In genomic region chr15:50162988-50163718, GRCh38 we compare ENCODE assay signal across 21 cellular contexts. TPM values are rescaled to one million over a fixed set of nuclear protein-coding genes. Genes with fewer than 3 reads are reported as not detected.
DNase-seq lines count a peak whose midpoint lies in the region; ATAC-seq, FAIRE-seq and TF ChIP-seq lines count a peak whose summit lies in the region.
"Had no signal": no experiment of that assay in that cellular context is flagged by ENCODE, and none has a peak within 500 bp of the region (broad histone marks: within the 10 kb centered on the region; RNA-seq: fewer than 3 reads in every experiment).

No MANE protein-coding gene starts in this region.

- H3K4ac ChIP-seq in IMR-90 (ENCODE audit: low read depth, low read length): 0 out of 2 replicates have a peak overlapping the region, but pooled peaks have one; percentile 21
- peak overlapping the region; percentile 27 for H3K4ac ChIP-seq in trophoblast cell (ENCODE audit: low read depth, low read length)

- peak overlapping the region; percentile 97 for H2BK12ac ChIP-seq in trophoblast cell (ENCODE audit: low read length)

- intact Hi-C loops in IMR-90 (cut with micrococcal nuclease) (no loop called here), uterus (cut with DNase I; ENCODE audit: low total_unique reads) (no loop called here)

- no peaks in the 10 kb centered on the region for H3K79me1 ChIP-seq in IMR-90 (ENCODE audit: low read depth in 1 of 2, low read length in 2 of 2)
- H3K79me1 ChIP-seq in trophoblast cell (ENCODE audit: low read length): peaks cover 15% of the 10 kb centered on the region

- H3K9me3 ChIP-seq in IMR-90 (ENCODE audit: control insufficient read depth, insufficient read depth, low read length) (no peaks in the 10 kb centered on the region; the same call in 1 of the 2 replicates), trophoblast cell (ENCODE audit: insufficient read depth, low read depth, low read length) (no peaks in the 10 kb centered on the region), uterus (no peaks in the 10 kb centered on the region), hepatocyte (ENCODE audit: low read depth) (no peaks in the 10 kb centered on the region)
- H3K9me3 ChIP-seq: BE2C, ovary had no signal

- peak overlapping the region; percentile 31; the same call in 1 of the 2 replicates for H2BK20ac ChIP-seq in IMR-90 (ENCODE audit: low read depth, low read length)

- H3K56ac ChIP-seq in IMR-90 (ENCODE audit: extremely low read depth, insufficient read depth, low read length): no peak overlapping the region

- H4K8ac ChIP-seq in IMR-90 (ENCODE audit: low read depth in 2 of 2, low read length in 2 of 2): no peak overlapping the region
- H4K8ac ChIP-seq in trophoblast cell (ENCODE audit: low read depth, low read length): peak overlapping the region; percentile 62

- no peak overlapping the region for H2BK120ac ChIP-seq in IMR-90 (ENCODE audit: low read depth, low read length)
- peak overlapping the region; percentile 97 for H2BK120ac ChIP-seq in trophoblast cell (ENCODE audit: insufficient read depth, low read length, poor library complexity)

- no peak overlapping the region for H2AFZ ChIP-seq in IMR-90 (replicated peaks; ENCODE audit: low read length, poor library complexity)
- peak overlapping the region; percentile 45 for H2AFZ ChIP-seq in trophoblast cell (ENCODE audit: insufficient read depth, low read length, poor library complexity)
- no peak overlapping the region for H2AFZ ChIP-seq in hepatocyte

- TF ChIP-seq CTCF in IMR-90 (conservative IDR thresholded peaks at IDR 0.05; ENCODE audit: low read depth, low read length) (no peak), bronchial epithelial cell (IDR thresholded peaks at IDR 0.05; ENCODE audit: insufficient read depth, low read length, severe bottlenecking) (no peak), uterus (IDR thresholded peaks at IDR 0.05) (no peak), hepatocyte (IDR thresholded peaks at IDR 0.05; ENCODE audit: poor library complexity) (no peak)

- POLR2A ChIA-PET in IMR-90 (lab: Charles Lee; ENCODE audit: unreplicated experiment): no interaction called here

- in situ Hi-C loops in IMR-90 (cut with MboI; ENCODE audit: low sequenced_read_pairs): no loop called here

- H3K4me2 ChIP-seq in IMR-90 (ENCODE audit: low read depth, low read length) (no peak overlapping the region), trophoblast cell (ENCODE audit: low read length) (no peak overlapping the region), hepatocyte (no peak overlapping the region)

- no peak overlapping the region for H3K18ac ChIP-seq in IMR-90 (ENCODE audit: low read depth, low read length)
- H3K18ac ChIP-seq in trophoblast cell (ENCODE audit: low read length): peak overlapping the region; percentile 87

- H4K91ac ChIP-seq in IMR-90 (ENCODE audit: insufficient read depth, low read depth, low read length): peak overlapping the region; percentile 11; the same call in 1 of the 2 replicates
- H4K91ac ChIP-seq in trophoblast cell (ENCODE audit: low read depth, low read length): peak overlapping the region; percentile 95

- DNase-seq in EL (peak; percentile 79), IMR-90 (no peak), bronchial epithelial cell (ENCODE audit: low read depth) (peak; percentile 70), trophoblast cell (peak; percentile 61 to 97), uterus (no peak), hepatocyte (ENCODE audit: low spot score) (no peak), COLO668 (lab: John Stamatoyannopoulos, UW; ENCODE audit: unreplicated experiment) (no peak)
- DNase-seq: activated CD8-positive, alpha-beta T cell treated with anti-CD3 and anti-CD28 coated beads for 36 hours; BE2C; DMS 273 treated with DMSO at 0.1 percent for 48 hours; effector memory CD8-positive, alpha-beta T cell; H9; hypothalamus; NCI-H1436 treated with DMSO at 0.1 percent for 48 hours; NCI-H345; ovary; stimulated activated CD4-positive, alpha-beta T cell treated with anti-CD3 and anti-CD28 coated beads, Interleukin-4, amount 100 ng/mL, for 24 hours; T-helper 1 cell had no signal

- H2BK15ac ChIP-seq in IMR-90 (ENCODE audit: low read depth, low read length): 0 out of 3 replicates have a peak overlapping the region, but pooled peaks have one; percentile 25

- H3K4me1 ChIP-seq in IMR-90 (ENCODE audit: control insufficient read depth, insufficient read depth, low read length) (peaks cover 6% of the 10 kb centered on the region), trophoblast cell (ENCODE audit: control insufficient read depth in 1 of 2, insufficient read depth in 2 of 2, low read length in 2 of 2) (peaks cover 10% of the 10 kb centered on the region in 2 experiments), uterus (no peaks in the 10 kb centered on the region), hepatocyte (ENCODE audit: insufficient read depth) (peaks cover 11% of the 10 kb centered on the region)
- H3K4me1 ChIP-seq: BE2C had no signal

- H3K36me3 ChIP-seq in IMR-90 (ENCODE audit: control insufficient read depth, insufficient read depth, low read length): no peaks in the 10 kb centered on the region
- no peaks in the 10 kb centered on the region for H3K36me3 ChIP-seq in bronchial epithelial cell (ENCODE audit: control insufficient read depth, insufficient read depth, low read length)
- H3K36me3 ChIP-seq in trophoblast cell (ENCODE audit: control insufficient read depth in 1 of 2, insufficient read depth in 2 of 2, low read length in 2 of 2): no peaks in the 10 kb centered on the region
- H3K36me3 ChIP-seq in uterus: no peaks in the 10 kb centered on the region
- no peaks in the 10 kb centered on the region for H3K36me3 ChIP-seq in hepatocyte (replicated peaks; ENCODE audit: insufficient read depth, low read depth)
- H3K36me3 ChIP-seq: BE2C, ovary had no signal

- TF ChIP-seq RAD21 in IMR-90 (IDR thresholded peaks at IDR 0.05; ENCODE audit: low read length): no peak

- H3K9ac ChIP-seq in IMR-90 (ENCODE audit: low read depth, low read length) (no peak overlapping the region), trophoblast cell (ENCODE audit: low read length) (no peak overlapping the region)

- dilution Hi-C loops in IMR-90 (cut with HindIII; ENCODE audit: low sequenced_read_pairs, unreplicated experiment): no loop called here

- no peaks in the 10 kb centered on the region for H3K9me2 ChIP-seq in hepatocyte (replicated peaks; ENCODE audit: insufficient read depth)

- no peak overlapping the region for H4K12ac ChIP-seq in trophoblast cell (ENCODE audit: low read depth, low read length)

- no peak overlapping the region for H2BK5ac ChIP-seq in IMR-90 (ENCODE audit: low read depth, low read length, poor library complexity, severe bottlenecking)
- peak overlapping the region; percentile 92 for H2BK5ac ChIP-seq in trophoblast cell (ENCODE audit: low read depth, low read length, poor library complexity)

- no peaks in the 10 kb centered on the region for H3K27me3 ChIP-seq in IMR-90 (ENCODE audit: control insufficient read depth, insufficient read depth, low read length)
- no peaks in the 10 kb centered on the region for H3K27me3 ChIP-seq in bronchial epithelial cell (ENCODE audit: control insufficient read depth, insufficient read depth, low read length)
- H3K27me3 ChIP-seq in trophoblast cell (ENCODE audit: insufficient read depth, low read length): no peaks in the 10 kb centered on the region
- no peaks in the 10 kb centered on the region for H3K27me3 ChIP-seq in uterus
- H3K27me3 ChIP-seq in hepatocyte: no peaks in the 10 kb centered on the region
- H3K27me3 ChIP-seq: ovary had no signal

- H4K5ac ChIP-seq in IMR-90 (ENCODE audit: low read depth, low read length): no peak overlapping the region

- H3K23ac ChIP-seq in IMR-90 (ENCODE audit: low read depth, low read length) (no peak overlapping the region), trophoblast cell (ENCODE audit: low read length) (no peak overlapping the region)

- H3K27ac ChIP-seq in IMR-90 (ENCODE audit: insufficient read depth, low read length) (no peak overlapping the region), trophoblast cell (ENCODE audit: low read depth, low read length) (peak overlapping the region; percentile 81), uterus (no peak overlapping the region), hepatocyte (no peak overlapping the region)
- H3K27ac ChIP-seq: ovary, VCaP had no signal

- WGBS in IMR-90 (ENCODE audit: extremely low coverage in 2 of 2, insufficient read length in 1 of 2), 2 experiments: no CpG with 5 or more reads among the region's 2 CpGs
- no CpG with 5 or more reads among the region's 2 CpGs for WGBS in trophoblast cell (ENCODE audit: extremely low coverage, insufficient coverage, insufficient read length)
- 60% methylated on average over 2 of the region's 2 CpGs for WGBS in hepatocyte (ENCODE audit: low lambda C conversion rate, missing lambda C conversion rate)

- H3K9me1 ChIP-seq in IMR-90 (ENCODE audit: insufficient read depth, low read length): 0 out of 2 replicates have a peak, but pooled peaks cover 3% of the 10 kb centered on the region

- 0 out of 2 replicates have a peak overlapping the region, but pooled peaks have one; percentile 56 for H3K14ac ChIP-seq in IMR-90 (replicated peaks; ENCODE audit: low read depth, low read length)
- peak overlapping the region; percentile 72 for H3K14ac ChIP-seq in trophoblast cell (ENCODE audit: low read length)

- H3K4me3 ChIP-seq in IMR-90 (ENCODE audit: insufficient read depth, low read depth, low read length): no peak overlapping the region
- no peak overlapping the region for H3K4me3 ChIP-seq in bronchial epithelial cell (ENCODE audit: low read depth, low read length)
- H3K4me3 ChIP-seq in trophoblast cell (ENCODE audit: low read depth, low read length): no peak overlapping the region
- no peak overlapping the region for H3K4me3 ChIP-seq in uterus
- no peak overlapping the region for H3K4me3 ChIP-seq in hepatocyte
- H3K4me3 ChIP-seq: ovary had no signal

- peak overlapping the region; percentile 21; the same call in 1 of the 2 replicates for H2AK5ac ChIP-seq in IMR-90 (ENCODE audit: low read depth, low read length)
- peak overlapping the region; percentile 96 for H2AK5ac ChIP-seq in trophoblast cell (ENCODE audit: low read length)

- TF ChIP-seq POLR2A in IMR-90 (IDR thresholded peaks at IDR 0.05; ENCODE audit: low read depth, low read length) (no peak), uterus (IDR thresholded peaks at IDR 0.05) (no peak)

- no peak for FAIRE-seq in bronchial epithelial cell (lab: Jason Lieb, UNC)
- FAIRE-seq: GM18507 had no signal

- H3K79me2 ChIP-seq in trophoblast cell (ENCODE audit: control insufficient read depth, insufficient read depth, low read length, poor library complexity): peaks cover 2% of the 10 kb centered on the region
- H3K79me2 ChIP-seq in hepatocyte: no peaks in the 10 kb centered on the region

- H2AK9ac ChIP-seq in IMR-90 (replicated peaks; ENCODE audit: low read depth, low read length, poor library complexity): no peak overlapping the region

- ATAC-seq in IMR-90 (ENCODE audit: low read depth) (no peak), GM21529 (IDR thresholded peaks at IDR 0.05; ENCODE audit: unreplicated experiment) (no peak)
- ATAC-seq: activated CD8-positive, alpha-beta T cell treated with anti-CD3 and anti-CD28 coated beads for 36 hours; effector memory CD8-positive, alpha-beta T cell had no signal

- CTCF ChIA-PET in IMR-90 (lab: Yijun Ruan, JAX): no interaction called here

- BruUV-seq in IMR-90 (replicated peaks; lab: Mats Ljungman, UMichigan): no TSS peak

- no peaks in the 10 kb centered on the region for H4K20me1 ChIP-seq in IMR-90 (ENCODE audit: insufficient read depth, low read length)
- H4K20me1 ChIP-seq in hepatocyte (ENCODE audit: insufficient read depth, poor library complexity, severe bottlenecking): no peaks in the 10 kb centered on the region

RNA-seq across cellular contexts. Expression of gene SLC27A2, which starts 18.8 kb away (rescaled TPM):
- under 0.01 TPM in 1 of 2 replicates, not detected in the other for total RNA-seq in IMR-90 (2012; rRNA removed)
- not detected in 2 replicates for polyA plus RNA-seq in IMR-90 (2012; rRNA removed)
- polyA plus RNA-seq in IMR-90 (2012; cell fraction: cytosol; rRNA removed): 0.03 TPM in 1 of 2 replicates, not detected in the other
- not detected in 2 replicates for polyA plus RNA-seq in IMR-90 (2012; cell fraction: nucleus; rRNA removed; ENCODE audit: low replicate concordance)
- total RNA-seq in bronchial epithelial cell: 1.3 and 6.7 TPM in 2 replicates
- polyA plus RNA-seq in trophoblast cell (2013): 36.3 and 37.0 TPM in 2 replicates
- total RNA-seq in uterus: 1 to 10 TPM in 1 of 4 donors, under 1 TPM in 1, not detected in 2; 0.27 to 1.7 TPM
- 37.0 and 41.3 TPM in 2 replicates for total RNA-seq in hepatocyte
- 10.1 and 24.8 TPM in 2 replicates for polyA plus RNA-seq in hepatocyte

RNA-seq across cellular contexts. Expression of gene ATP8B4, which starts 44.1 kb away (rescaled TPM):
- total RNA-seq in IMR-90 (2012; rRNA removed): 0.54 and 0.56 TPM in 2 replicates
- 0.09 and 0.12 TPM in 2 replicates for polyA plus RNA-seq in IMR-90 (2012; rRNA removed)
- polyA plus RNA-seq in IMR-90 (2012; cell fraction: cytosol; rRNA removed): 0.02 TPM in 2 replicates
- polyA plus RNA-seq in IMR-90 (2012; cell fraction: nucleus; rRNA removed; ENCODE audit: low replicate concordance): 0.11 and 0.94 TPM in 2 replicates
- total RNA-seq in bronchial epithelial cell: 0.26 and 1.1 TPM in 2 replicates
- 0.21 and 0.32 TPM in 2 replicates for polyA plus RNA-seq in trophoblast cell (2013)
- 100 to 1,000 TPM in 2 of 4 donors, 10 to 100 TPM in 2; 34.9 to 124 (median 78.8) TPM for total RNA-seq in uterus
- 9.5 and 10.1 TPM in 2 replicates for total RNA-seq in hepatocyte
- 0.21 and 1.3 TPM in 2 replicates for polyA plus RNA-seq in hepatocyte

Comparison
In these comparisons a context has a peak if more than half of its experiments do, and no peak if none do; other contexts are left out.
1. DNase-seq: peak in EL (single experiment), bronchial epithelial cell (single experiment) and trophoblast cell (2 of 2); none in IMR-90 (single experiment), uterus (0 of 2), hepatocyte (single experiment) and COLO668 (single experiment).